ENCODE assay signal across 8 cellular contexts in the genomic region with DNA sequence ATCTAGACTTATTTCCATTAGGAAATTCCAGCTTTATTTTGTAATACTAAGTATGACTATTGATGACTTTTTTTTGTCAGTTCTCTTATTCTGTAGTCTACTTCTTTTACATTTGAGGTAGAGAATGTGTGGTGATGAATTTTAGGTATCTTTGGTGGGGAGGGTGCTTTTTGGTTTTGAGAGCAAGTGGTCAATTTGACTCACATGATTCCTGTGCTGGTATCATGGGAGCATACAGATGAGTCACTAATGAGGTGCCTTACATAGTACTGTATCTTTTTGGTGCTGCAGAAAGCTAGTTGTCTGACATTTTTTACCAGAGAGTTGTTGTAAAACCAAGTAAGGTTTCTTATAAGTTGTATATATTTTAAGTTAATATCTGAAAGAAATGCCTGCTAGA. TPM values are rescaled to one million over a fixed set of nuclear protein-coding genes. Genes with fewer than 3 reads are reported as not detected.
DNase-seq lines count a peak whose midpoint lies in the region; ATAC-seq and TF ChIP-seq lines count a peak whose summit lies in the region.

No MANE protein-coding gene starts in this region.

- H3K9me3 ChIP-seq in upper lobe of right lung (no peaks in the 10 kb centered on the region), MM.1S (replicated peaks; ENCODE audit: insufficient read depth, low read length) (no peaks in the 10 kb centered on the region)

- no peak overlapping the region for H3K9ac ChIP-seq in MM.1S (ENCODE audit: low read length)

- TF ChIP-seq CTCF in upper lobe of right lung (IDR thresholded peaks at IDR 0.05): no peak
- no peak for TF ChIP-seq CTCF in coronary artery (IDR thresholded peaks at IDR 0.05)
- no peak for TF ChIP-seq CTCF in MM.1S (IDR thresholded peaks at IDR 0.05; ENCODE audit: low read length)

- no peak overlapping the region for H2AFZ ChIP-seq in MM.1S (ENCODE audit: low read length)

- H3F3A ChIP-seq in MM.1S (ENCODE audit: insufficient read depth, low read length): no peaks in the 10 kb centered on the region

- H3K27me3 ChIP-seq in upper lobe of right lung (no peaks in the 10 kb centered on the region), MM.1S (replicated peaks; ENCODE audit: insufficient read depth, low read length) (no peaks in the 10 kb centered on the region)

- H3K4me2 ChIP-seq in MM.1S (ENCODE audit: low read depth, low read length): no peak overlapping the region

- DNase-seq in EH (ENCODE audit: low read depth): peak; percentile 66
- peak; percentile 8 for DNase-seq in HS-27A (ENCODE audit: low read depth)
- DNase-seq in foreskin melanocyte: peak; percentile 35
- no peak for DNase-seq in upper lobe of right lung
- no peak for DNase-seq in coronary artery (ENCODE audit: low spot score)
- DNase-seq in stimulated activated CD8-positive, alpha-beta memory T cell treated with anti-CD3 and anti-CD28 coated beads, Interleukin-4, amount 100 ng/mL, for 48 hours: no peak
- DNase-seq in MM.1S: no peak

- peaks cover 86% of the 10 kb centered on the region for H3K79me2 ChIP-seq in MM.1S (ENCODE audit: low read length)

- H3K4me3 ChIP-seq in upper lobe of right lung (no peak overlapping the region), coronary artery (no peak overlapping the region), MM.1S (ENCODE audit: low read length) (no peak overlapping the region)

- H4K20me1 ChIP-seq in MM.1S (ENCODE audit: insufficient read depth, low read length): peaks cover 19% of the 10 kb centered on the region

- H3K36me3 ChIP-seq in upper lobe of right lung (no peaks in the 10 kb centered on the region), MM.1S (replicated peaks; ENCODE audit: insufficient read depth, low read length) (peaks cover 5% of the 10 kb centered on the region; the same call in 1 of the 2 replicates)

- intact Hi-C loops in upper lobe of right lung (cut with DNase I): no loop called here

- H3K9me2 ChIP-seq in MM.1S (replicated peaks; ENCODE audit: insufficient read depth, low read length): no peaks in the 10 kb centered on the region

- ATAC-seq in GM21381 (IDR thresholded peaks at IDR 0.05; ENCODE audit: unreplicated experiment) (peak; percentile 81), upper lobe of right lung (no peak)

- H3K4me1 ChIP-seq in upper lobe of right lung (peaks cover 13% of the 10 kb centered on the region), MM.1S (ENCODE audit: low read length) (no peaks in the 10 kb centered on the region)

- no peak overlapping the region for H3K27ac ChIP-seq in upper lobe of right lung
- no peak overlapping the region for H3K27ac ChIP-seq in coronary artery
- H3K27ac ChIP-seq in MM.1S (ENCODE audit: low read length): no peak overlapping the region

RNA-seq across cellular contexts. Expression of a gene that starts 35.3 kb away (rescaled TPM):
- total RNA-seq in upper lobe of right lung: 67.0 TPM

Comparison
In these comparisons a context has a peak if more than half of its experiments do, and no peak if none do; other contexts are left out.
1. DNase-seq: peak in EH (single experiment), HS-27A (single experiment) and foreskin melanocyte (single experiment); none in upper lobe of right lung (single experiment), coronary artery (single experiment), stimulated activated CD8-positive, alpha-beta memory T cell treated with anti-CD3 and anti-CD28 coated beads, Interleukin-4, amount 100 ng/mL, for 48 hours (single experiment) and MM.1S (single experiment).